2 cellular contexts compared by ENCODE assay signal in the genomic region with DNA sequence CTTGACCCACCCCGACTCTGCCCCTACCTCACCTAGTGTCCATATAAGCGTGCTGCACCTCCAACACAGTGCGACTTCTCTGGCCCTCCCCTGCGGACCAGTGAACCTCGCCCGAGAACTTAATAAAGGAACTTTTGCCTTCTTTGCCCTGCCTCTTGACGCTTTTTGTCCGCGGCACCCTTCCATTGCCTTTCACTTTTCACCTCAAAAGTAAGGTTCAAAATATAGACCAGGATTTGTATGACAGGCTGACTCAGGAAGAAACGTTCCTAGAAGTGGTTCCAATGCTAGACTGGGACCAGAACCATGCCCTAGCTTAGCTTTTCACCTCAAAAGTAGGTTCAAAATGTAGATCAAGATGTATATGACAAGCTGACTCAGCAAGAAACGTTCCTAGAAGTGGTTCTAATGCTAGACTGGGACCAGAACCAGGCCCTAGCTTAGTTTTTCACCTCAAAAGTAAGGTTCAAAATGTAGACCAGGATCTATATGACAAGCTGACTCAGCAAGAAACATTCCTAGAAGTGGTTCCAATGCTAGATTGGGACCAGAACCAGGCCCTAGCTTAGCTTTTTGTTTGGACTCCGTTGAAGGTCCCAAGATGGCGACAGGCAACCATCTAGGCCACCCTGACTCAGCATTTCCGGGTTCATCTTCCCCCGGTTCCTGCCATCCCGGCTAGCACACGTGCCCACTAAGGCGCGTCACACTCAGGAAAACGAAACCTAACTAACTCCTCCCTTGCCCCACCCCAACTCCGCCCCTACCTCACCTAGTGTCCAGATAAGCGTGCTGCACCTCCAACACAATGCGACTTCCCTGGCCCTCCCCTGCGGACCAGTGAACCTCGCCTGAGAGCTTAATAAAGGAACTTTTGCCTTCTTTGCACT.
A peak's percentile ranks its signal among the peaks of the same experiment; 100 is the strongest.
TF ChIP-seq lines count a peak whose summit lies in the region.

No MANE protein-coding gene starts in this region.

TF ChIP-seq in HepG2, 621 proteins besides CTCF, POLR2A, EP300 and RAD21:
- TF ChIP-seq ZNF75D (CRISPR knock-in tag; IDR thresholded peaks at IDR 0.05; ENCODE audit: borderline replicate concordance), result no peak
- TF ChIP-seq GPBP1L1 (CRISPR knock-in tag; IDR thresholded peaks at IDR 0.05), result no peak
- no peak for TF ChIP-seq CC2D1A (CRISPR knock-in tag; IDR thresholded peaks at IDR 0.05)
- TF ChIP-seq ZMYM4 (CRISPR knock-in tag; IDR thresholded peaks at IDR 0.05), result no peak
- no peak for TF ChIP-seq AGO1 (IDR thresholded peaks at IDR 0.05; ENCODE audit: low read depth, low read length, poor library complexity, severe bottlenecking)
- no peak for TF ChIP-seq FOXP1 (IDR thresholded peaks at IDR 0.05)
- TF ChIP-seq FOXP1 (CRISPR knock-in tag; IDR thresholded peaks at IDR 0.05), result no peak
- TF ChIP-seq MAFF (IDR thresholded peaks at IDR 0.05; ENCODE audit: low read depth, low read length), result peak; percentile 91
- TF ChIP-seq HIVEP1 (CRISPR knock-in tag; IDR thresholded peaks at IDR 0.05), result no peak
- peak; percentile 90 to 92 for TF ChIP-seq MAFK (conservative IDR thresholded peaks at IDR 0.05 in 1 of 2, IDR thresholded peaks at IDR 0.05 in 1 of 2; ENCODE audit: low read length in 2 of 2)
- no peak for TF ChIP-seq ZNF207 (IDR thresholded peaks at IDR 0.05; ENCODE audit: borderline replicate concordance)
- TF ChIP-seq ZNF704 (CRISPR knock-in tag; IDR thresholded peaks at IDR 0.05; ENCODE audit: borderline replicate concordance), result no peak
- TF ChIP-seq, protein P1, sequence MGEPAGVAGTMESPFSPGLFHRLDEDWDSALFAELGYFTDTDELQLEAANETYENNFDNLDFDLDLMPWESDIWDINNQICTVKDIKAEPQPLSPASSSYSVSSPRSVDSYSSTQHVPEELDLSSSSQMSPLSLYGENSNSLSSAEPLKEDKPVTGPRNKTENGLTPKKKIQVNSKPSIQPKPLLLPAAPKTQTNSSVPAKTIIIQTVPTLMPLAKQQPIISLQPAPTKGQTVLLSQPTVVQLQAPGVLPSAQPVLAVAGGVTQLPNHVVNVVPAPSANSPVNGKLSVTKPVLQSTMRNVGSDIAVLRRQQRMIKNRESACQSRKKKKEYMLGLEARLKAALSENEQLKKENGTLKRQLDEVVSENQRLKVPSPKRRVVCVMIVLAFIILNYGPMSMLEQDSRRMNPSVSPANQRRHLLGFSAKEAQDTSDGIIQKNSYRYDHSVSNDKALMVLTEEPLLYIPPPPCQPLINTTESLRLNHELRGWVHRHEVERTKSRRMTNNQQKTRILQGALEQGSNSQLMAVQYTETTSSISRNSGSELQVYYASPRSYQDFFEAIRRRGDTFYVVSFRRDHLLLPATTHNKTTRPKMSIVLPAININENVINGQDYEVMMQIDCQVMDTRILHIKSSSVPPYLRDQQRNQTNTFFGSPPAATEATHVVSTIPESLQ (CRISPR knock-in tag; conservative IDR thresholded peaks at IDR 0.05), result no peak

TF ChIP-seq in H1, 55 proteins besides CTCF, POLR2A, EP300 and RAD21:
- no peak for TF ChIP-seq POU5F1 (IDR thresholded peaks at IDR 0.05; ENCODE audit: low read depth, low read length)
- TF ChIP-seq BACH1 (IDR thresholded peaks at IDR 0.05; ENCODE audit: low read length), result peak; percentile 52
- TF ChIP-seq RXRA (IDR thresholded peaks at IDR 0.05; ENCODE audit: insufficient read depth, low read depth, low read length), result no peak
- peak; percentile 45 for TF ChIP-seq MAFK (IDR thresholded peaks at IDR 0.05; ENCODE audit: low read depth, low read length)
- no peak for TF ChIP-seq SP4 (IDR thresholded peaks at IDR 0.05; ENCODE audit: low read length)
